In genomic region chrX:49307775-49308174, GRCh38 we compare ENCODE assay signal across 9 cellular contexts. TPM values are rescaled to one million over a fixed set of nuclear protein-coding genes. Genes with fewer than 3 reads are reported as not detected.
"Had no signal": no experiment of that assay in that cellular context is flagged by ENCODE, and none has a peak within 500 bp of the region (broad histone marks: within the 10 kb centered on the region; RNA-seq: fewer than 3 reads in every experiment).

No MANE protein-coding gene starts in this region.

RNA-seq across cellular contexts. Expression of gene GAGE10, which starts 4.3 kb away (rescaled TPM):
- total RNA-seq: activated CD8-positive, alpha-beta memory T cell treated with anti-CD3 and anti-CD28 coated beads for 36 hours; activated CD8-positive, alpha-beta T cell treated with anti-CD3 and anti-CD28 coated beads for 36 hours; activated naive CD4-positive, alpha-beta T cell treated with anti-CD3 and anti-CD28 coated beads for 36 hours; bronchial epithelial cell; cerebellum; PC-3; Peyer's patch; SJSA1 had no signal
- polyA plus RNA-seq: SK-N-SH had no signal

RNA-seq across cellular contexts. Expression of gene GAGE12J, which starts 14.1 kb away (rescaled TPM):
- total RNA-seq: activated CD8-positive, alpha-beta memory T cell treated with anti-CD3 and anti-CD28 coated beads for 36 hours; activated CD8-positive, alpha-beta T cell treated with anti-CD3 and anti-CD28 coated beads for 36 hours; activated naive CD4-positive, alpha-beta T cell treated with anti-CD3 and anti-CD28 coated beads for 36 hours; bronchial epithelial cell; cerebellum; PC-3; Peyer's patch; SJSA1 had no signal
- polyA plus RNA-seq: SK-N-SH had no signal

RNA-seq across cellular contexts. Expression of gene GAGE13, which starts 23.6 kb away (rescaled TPM):
- total RNA-seq: activated CD8-positive, alpha-beta memory T cell treated with anti-CD3 and anti-CD28 coated beads for 36 hours; activated CD8-positive, alpha-beta T cell treated with anti-CD3 and anti-CD28 coated beads for 36 hours; activated naive CD4-positive, alpha-beta T cell treated with anti-CD3 and anti-CD28 coated beads for 36 hours; bronchial epithelial cell; cerebellum; PC-3; Peyer's patch; SJSA1 had no signal
- polyA plus RNA-seq: SK-N-SH had no signal

RNA-seq across cellular contexts. Expression of gene FOXP3, which starts 43.3 kb away (rescaled TPM):
- total RNA-seq: bronchial epithelial cell, cerebellum, PC-3, SJSA1 had no signal
